In the genomic region with DNA sequence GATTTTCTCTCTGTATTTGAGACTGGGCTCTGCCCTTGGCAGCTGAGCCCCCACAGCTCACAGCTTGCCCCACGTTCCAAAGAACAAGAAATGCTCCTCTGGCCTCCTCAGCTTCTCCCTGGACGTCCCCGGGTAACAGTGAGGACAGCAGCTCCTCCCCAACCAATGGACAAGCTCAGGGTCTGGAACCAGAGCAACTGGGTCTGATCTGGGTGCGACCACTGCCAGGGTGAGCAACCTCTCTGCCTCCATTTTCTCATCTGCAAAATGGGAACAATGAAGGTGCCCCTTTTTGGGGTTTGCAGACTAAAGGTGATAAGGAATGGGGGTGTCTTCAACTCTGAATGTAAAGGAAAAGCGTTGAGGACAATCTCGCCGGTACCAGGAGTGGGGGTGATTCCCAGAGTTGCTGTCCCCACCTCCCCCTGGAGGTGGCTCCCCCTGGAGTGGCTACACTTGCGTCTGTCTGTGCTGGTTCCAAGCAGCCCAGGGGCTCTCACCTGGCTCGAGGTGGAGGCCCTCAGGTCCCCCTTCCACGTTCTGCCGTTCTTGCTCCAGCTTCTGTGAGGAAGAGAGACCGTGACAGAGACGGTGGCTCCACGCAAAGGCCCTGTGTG, we compare ENCODE assay signal across 30 cellular contexts.
"Had no signal": no experiment of that assay in that cellular context is flagged by ENCODE, and none has a peak within 500 bp of the region (broad histone marks: within the 10 kb centered on the region; RNA-seq: fewer than 3 reads in every experiment).

No MANE protein-coding gene starts in this region.

- H3K4me1 ChIP-seq: ascending aorta, body of pancreas had no signal

- H3K36me3 ChIP-seq: ascending aorta had no signal

- FAIRE-seq: bronchial epithelial cell had no signal

- H3K4me3 Mint-ChIP-seq: activated CD8-positive, alpha-beta T cell treated with anti-CD3 and anti-CD28 coated beads for 36 hours; activated naive CD4-positive, alpha-beta T cell treated with anti-CD3 and anti-CD28 coated beads, Interleukin-2, amount 50 U/mL, for 24 hours; activated T-cell treated with anti-CD3 and anti-CD28 coated beads, Interleukin-2, amount 50 U/mL, for 24 hours; activated T-helper 1 cell treated with anti-CD3 and anti-CD28 coated beads, Interleukin-12 subunit alpha, Interleukin-12 subunit beta, Interleukin-2, Interleukin-4 antibody, amounts not matched to agents 30 ng/mL and 10 ng/mL and 1 ng/mL, durations not matched to agents 14 hours and 24 hours and 36 hours; T-cell had no signal

- H3K27ac ChIP-seq: ascending aorta, SK-N-MC, WERI-Rb-1 had no signal

- H3K27me3 Mint-ChIP-seq: activated CD8-positive, alpha-beta T cell treated with anti-CD3 and anti-CD28 coated beads for 36 hours; activated naive CD4-positive, alpha-beta T cell treated with anti-CD3 and anti-CD28 coated beads, Interleukin-2, amount 50 U/mL, for 24 hours; activated T-cell treated with anti-CD3 and anti-CD28 coated beads, Interleukin-2, amount 50 U/mL, for 24 hours; T-cell had no signal

- DNase-seq: activated CD4-positive, alpha-beta T cell treated with anti-CD3 and anti-CD28 coated beads for 4 hours; activated CD8-positive, alpha-beta T cell treated with anti-CD3 and anti-CD28 coated beads for 36 hours; activated effector memory CD4-positive, alpha-beta T cell treated with Interleukin-2 at 50 U/mL for 16 hours; activated naive CD4-positive, alpha-beta T cell; activated T-cell treated with anti-CD3 and anti-CD28 coated beads, Interleukin-2, amount 50 U/mL, for 24 hours; body of pancreas; central memory CD4-positive, alpha-beta T cell; MG63; MV-4-11; NCI-H1092 treated with DMSO at 0.1 percent for 48 hours; NCI-H1417 treated with DMSO at 0.1 percent for 48 hours; NCI-H1694; NCI-H2029; NCI-H2107; NCI-H345; NCI-H510A; NCI-H526 treated with DMSO at 0.1 percent for 48 hours; NCI-H82; OCI-M1; RPMI8226; T-cell; WERI-Rb-1 had no signal

- H3K27ac Mint-ChIP-seq: activated CD8-positive, alpha-beta T cell treated with anti-CD3 and anti-CD28 coated beads for 36 hours; activated naive CD4-positive, alpha-beta T cell treated with anti-CD3 and anti-CD28 coated beads, Interleukin-2, amount 50 U/mL, for 24 hours; activated T-cell treated with anti-CD3 and anti-CD28 coated beads, Interleukin-2, amount 50 U/mL, for 24 hours; activated T-helper 1 cell treated with anti-CD3 and anti-CD28 coated beads, Interleukin-12 subunit alpha, Interleukin-12 subunit beta, Interleukin-2, Interleukin-4 antibody, amounts not matched to agents 30 ng/mL and 10 ng/mL and 1 ng/mL, durations not matched to agents 14 hours and 24 hours and 36 hours; T-cell had no signal

- H3K36me3 Mint-ChIP-seq: activated naive CD4-positive, alpha-beta T cell treated with anti-CD3 and anti-CD28 coated beads, Interleukin-2, amount 50 U/mL, for 24 hours; T-cell had no signal

- H3K9me3 ChIP-seq: ascending aorta, body of pancreas, MG63 had no signal

- H3K4me3 ChIP-seq: ascending aorta, body of pancreas, MG63, SK-N-MC had no signal

- H3K27me3 ChIP-seq: ascending aorta, body of pancreas, MG63 had no signal

- ATAC-seq: activated CD4-positive, CD25-positive, alpha-beta regulatory T cell treated with anti-CD3 and anti-CD28 coated beads, Interleukin-2, amount 50 U/mL, for 24 hours; activated CD8-positive, alpha-beta T cell treated with anti-CD3 and anti-CD28 coated beads for 36 hours; body of pancreas; Panc1; Right ventricle myocardium inferior; T-cell had no signal

- H3K9me3 Mint-ChIP-seq: activated CD8-positive, alpha-beta T cell treated with anti-CD3 and anti-CD28 coated beads for 36 hours; activated naive CD4-positive, alpha-beta T cell treated with anti-CD3 and anti-CD28 coated beads, Interleukin-2, amount 50 U/mL, for 24 hours; activated T-cell treated with anti-CD3 and anti-CD28 coated beads, Interleukin-2, amount 50 U/mL, for 24 hours; activated T-helper 1 cell treated with anti-CD3 and anti-CD28 coated beads, Interleukin-12 subunit alpha, Interleukin-12 subunit beta, Interleukin-2, Interleukin-4 antibody, amounts not matched to agents 30 ng/mL and 10 ng/mL and 1 ng/mL, durations not matched to agents 14 hours and 24 hours and 36 hours; T-cell had no signal
